16 cellular contexts compared by ENCODE assay signal in the genomic region with DNA sequence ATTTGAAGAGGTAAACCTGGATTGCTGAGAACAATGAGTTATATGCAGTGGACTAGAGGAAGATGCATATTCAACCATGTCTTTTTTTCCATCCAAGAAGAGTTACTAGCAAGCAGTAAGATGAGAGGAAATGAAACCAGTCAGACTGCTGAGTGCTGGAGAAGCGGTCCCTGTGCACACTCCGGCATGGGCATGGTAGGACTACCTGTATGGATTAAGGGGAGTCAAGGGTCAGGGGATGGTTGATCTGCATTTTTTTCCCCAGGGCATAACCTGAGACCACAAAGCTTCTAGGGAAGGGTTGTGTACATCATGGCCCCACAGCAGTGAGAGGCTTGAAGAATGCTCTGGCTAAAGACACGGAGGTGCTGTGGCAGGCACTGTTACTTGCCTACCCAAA.
DNase-seq lines count a peak whose midpoint lies in the region; ATAC-seq and TF ChIP-seq lines count a peak whose summit lies in the region.
"Had no signal": no experiment of that assay in that cellular context is flagged by ENCODE, and none has a peak within 500 bp of the region (broad histone marks: within the 10 kb centered on the region; RNA-seq: fewer than 3 reads in every experiment).

No MANE protein-coding gene starts in this region.

- 61 to 89% (median 76%) methylated on average over 3 of the region's 3 CpGs for WGBS in psoas muscle, 3 donors

- no peaks in the 10 kb centered on the region for H3K9me3 ChIP-seq in psoas muscle
- H3K9me3 ChIP-seq: breast epithelium had no signal

- TF ChIP-seq CTCF in psoas muscle (IDR thresholded peaks at IDR 0.05), result no peak

- H3K27me3 Mint-ChIP-seq in activated T-cell treated with anti-CD3 and anti-CD28 coated beads, Interleukin-2, amount 50 U/mL, for 72 hours (ENCODE audit: low read depth), result no peaks in the 10 kb centered on the region
- no peaks in the 10 kb centered on the region for H3K27me3 Mint-ChIP-seq in effector memory CD8-positive, alpha-beta T cell

- no peak overlapping the region for H3K4me3 Mint-ChIP-seq in activated T-cell treated with anti-CD3 and anti-CD28 coated beads, Interleukin-2, amount 50 U/mL, for 72 hours
- no peak overlapping the region for H3K4me3 Mint-ChIP-seq in effector memory CD8-positive, alpha-beta T cell
- H3K4me3 Mint-ChIP-seq: neural crest cell had no signal

- H3K27ac ChIP-seq in psoas muscle, result no peak overlapping the region
- H3K27ac ChIP-seq: breast epithelium had no signal

- intact Hi-C loops in psoas muscle (cut with DNase I), result loop anchor here in 1 of 2 donors (5.0 kb wide), 1 partner anchor 45 kb away; no protein-coding TSS in a partner anchor

- no peak for DNase-seq in activated T-cell treated with anti-CD3 and anti-CD28 coated beads, Interleukin-2, amount 50 U/mL, for 72 hours
- no peak for DNase-seq in activated T-cell treated with anti-CD3 and anti-CD28 coated beads for 4 hours
- DNase-seq in effector memory CD8-positive, alpha-beta T cell, result no peak
- no peak for DNase-seq in psoas muscle
- DNase-seq in NCI-H2029 (lab: John Stamatoyannopoulos, UW), result no peak
- DNase-seq: activated CD4-positive, alpha-beta T cell treated with anti-CD3 and anti-CD28 coated beads, Interleukin-2, amount 50 U/mL, for 4 hours; activated gamma-delta T cell treated with Interleukin-2 at 50 U/mL for 16 hours; NCI-H2081; NCI-H69; retina had no signal

- peaks cover 2 to 34% of the 10 kb centered on the region in 2 donors for H3K36me3 ChIP-seq in psoas muscle (ENCODE audit: insufficient read depth in 1 of 2, low read depth in 1 of 2)
- H3K36me3 ChIP-seq: breast epithelium had no signal

- H3K27ac Mint-ChIP-seq in activated T-cell treated with anti-CD3 and anti-CD28 coated beads, Interleukin-2, amount 50 U/mL, for 72 hours, result peak overlapping the region; percentile 36
- H3K27ac Mint-ChIP-seq in effector memory CD8-positive, alpha-beta T cell, result peak overlapping the region; percentile 41 to 51

- peaks cover 12 to 15% of the 10 kb centered on the region in 2 donors for H3K36me3 Mint-ChIP-seq in activated T-cell treated with anti-CD3 and anti-CD28 coated beads, Interleukin-2, amount 50 U/mL, for 72 hours (ENCODE audit: insufficient read depth in 2 of 2)
- peaks cover 30% of the 10 kb centered on the region for H3K36me3 Mint-ChIP-seq in effector memory CD8-positive, alpha-beta T cell (ENCODE audit: insufficient read depth)

- H3K4me1 Mint-ChIP-seq in activated T-cell treated with anti-CD3 and anti-CD28 coated beads, Interleukin-2, amount 50 U/mL, for 72 hours (ENCODE audit: low read depth), result peaks cover 65% of the 10 kb centered on the region
- peaks cover 19 to 20% of the 10 kb centered on the region in 2 donors for H3K4me1 Mint-ChIP-seq in effector memory CD8-positive, alpha-beta T cell (ENCODE audit: low read depth in 2 of 2)

- ATAC-seq in activated T-cell treated with anti-CD3 and anti-CD28 coated beads, Interleukin-2, amount 50 U/mL, for 72 hours (replicated peaks in 1 of 2), result peak in 1 of 2 donors; percentile 19
- no peak for ATAC-seq in effector memory CD8-positive, alpha-beta T cell (replicated peaks)
- ATAC-seq in psoas muscle, result peak; percentile 23 to 43 (median 33)
- no peak for ATAC-seq in GM21723 (IDR thresholded peaks at IDR 0.05; ENCODE audit: unreplicated experiment)
- ATAC-seq in HG02763 (IDR thresholded peaks at IDR 0.05; ENCODE audit: unreplicated experiment), result no peak
- ATAC-seq: left lobe of liver had no signal

- no peaks in the 10 kb centered on the region for H3K27me3 ChIP-seq in psoas muscle (ENCODE audit: insufficient read depth in 3 of 3, low read length in 2 of 3)
- H3K27me3 ChIP-seq: breast epithelium had no signal

- H3K4me3 ChIP-seq in psoas muscle, result no peak overlapping the region
- H3K4me3 ChIP-seq: breast epithelium had no signal

- peaks cover 0 to 2% of the 10 kb centered on the region in 2 donors for H3K9me3 Mint-ChIP-seq in activated T-cell treated with anti-CD3 and anti-CD28 coated beads, Interleukin-2, amount 50 U/mL, for 72 hours
- no peaks in the 10 kb centered on the region for H3K9me3 Mint-ChIP-seq in effector memory CD8-positive, alpha-beta T cell

- H3K4me1 ChIP-seq in psoas muscle, result peaks cover 37% of the 10 kb centered on the region

TF ChIP-seq in PFSK-1, 5 proteins besides CTCF, POLR2A, EP300 and RAD21:
- no peak for TF ChIP-seq SIN3A (IDR thresholded peaks at IDR 0.05; ENCODE audit: borderline replicate concordance, insufficient read depth, low read length)
- TF ChIP-seq POLR2AphosphoS5 (IDR thresholded peaks at IDR 0.05; ENCODE audit: low read depth, low read length), result peak; percentile 59; the same call in 1 of the 2 replicates
TF ChIP-seq in PFSK-1: peak in this region for 1.

Comparison
In these comparisons a context has a peak if more than half of its experiments do, and no peak if none do; other contexts are left out.
1. ATAC-seq: peak in psoas muscle (4 of 4); none in effector memory CD8-positive, alpha-beta T cell (single experiment), GM21723 (single experiment) and HG02763 (single experiment).